In the genomic region with DNA sequence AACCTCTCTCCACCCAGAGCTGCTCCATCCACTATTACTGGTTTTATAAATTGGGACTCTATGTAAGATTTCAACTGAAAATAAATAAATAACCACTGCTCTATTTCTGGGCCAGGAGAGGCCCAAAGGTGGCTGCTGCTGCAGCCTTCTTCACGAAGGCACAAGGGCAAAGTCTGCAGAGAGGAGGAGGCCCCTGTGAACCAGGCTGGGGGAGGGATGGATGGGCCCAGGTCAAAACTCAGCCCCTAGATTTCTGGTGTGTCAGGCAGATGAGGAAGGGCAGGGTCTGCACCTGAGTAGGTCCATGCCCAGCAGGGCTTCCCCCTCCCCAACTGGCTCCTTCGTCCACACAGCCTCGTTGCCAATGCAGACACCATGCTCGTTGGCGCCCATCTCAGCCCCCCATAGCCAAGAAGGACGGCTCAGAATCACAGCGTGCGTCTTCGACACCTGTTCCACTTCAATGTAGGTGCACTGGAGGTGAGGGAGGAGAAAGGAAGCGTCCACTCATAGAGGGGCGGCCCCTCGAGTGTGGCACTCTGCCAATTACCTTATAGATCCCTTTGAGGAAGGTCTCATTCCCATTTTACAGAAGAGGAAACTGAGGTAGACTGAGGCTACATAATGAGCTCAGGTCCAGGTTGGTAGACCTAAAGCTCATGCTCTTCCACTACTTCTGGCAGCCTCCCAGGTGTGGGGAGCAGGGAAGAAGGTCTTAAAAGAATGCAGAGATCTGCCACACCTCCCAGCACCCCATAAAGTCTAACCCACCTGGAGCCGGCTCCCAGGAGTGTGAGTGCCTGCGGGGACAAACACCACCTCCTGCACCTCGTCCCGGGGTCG, we compare ENCODE assay signal across 8 cellular contexts. TPM values are rescaled to one million over a fixed set of nuclear protein-coding genes. Genes with fewer than 3 reads are reported as not detected.
DNase-seq lines count a peak whose midpoint lies in the region; ATAC-seq, FAIRE-seq and TF ChIP-seq lines count a peak whose summit lies in the region.

No MANE protein-coding gene starts in this region.

- intact Hi-C loops in A673 (cut with micrococcal nuclease; ENCODE audit: unreplicated experiment) = loop anchor here (2.0 to 10.0 kb wide), 3 partner anchors 51 to 177 kb away; a partner anchor contains a TSS
- intact Hi-C loops in MCF 10A (cut with micrococcal nuclease) = no loop called here

- CTCF ChIA-PET in A673 (lab: Charles Lee) (no interaction called here), MCF 10A (lab: Yijun Ruan, JAX) (interaction anchor here (0.6 to 18.5 kb wide), 11 partner anchors 9 to 1653 kb away, joined by 3 to 523 read pairs (median 7); a partner anchor contains a TSS)

- no peak for TF ChIP-seq CTCF in A673 (conservative IDR thresholded peaks at IDR 0.05; ENCODE audit: low read depth, low read length)
- TF ChIP-seq CTCF in MCF 10A (IDR thresholded peaks at IDR 0.05; ENCODE audit: unreplicated experiment) = no peak

- peak; percentile 69 for FAIRE-seq in HTR-8/SVneo (lab: Jason Lieb, UNC)

- no peaks in the 10 kb centered on the region for H3K27me3 Mint-ChIP-seq in MCF 10A (ENCODE audit: insufficient read depth, unreplicated experiment)

- H3K9me3 ChIP-seq in A673 (ENCODE audit: low read depth, low read length, poor library complexity, severe bottlenecking) (no peaks in the 10 kb centered on the region), muscle layer of colon (ENCODE audit: low read length) (no peaks in the 10 kb centered on the region)

- peaks cover 7% of the 10 kb centered on the region for H3K4me1 Mint-ChIP-seq in MCF 10A (ENCODE audit: insufficient read depth, unreplicated experiment)

- no peaks in the 10 kb centered on the region for H3K4me1 ChIP-seq in A673 (ENCODE audit: insufficient read depth, low read length, poor library complexity, severe bottlenecking)
- H3K4me1 ChIP-seq in muscle layer of colon (ENCODE audit: insufficient read depth, low read length) = peaks cover 21% of the 10 kb centered on the region

- no peak for DNase-seq in A673 (ENCODE audit: low spot score)
- no peak for DNase-seq in HTR-8/SVneo (ENCODE audit: insufficient read length, low spot score)
- no peak for DNase-seq in MCF 10A (ENCODE audit: unreplicated experiment)
- DNase-seq in H4 (ENCODE audit: low spot score) = no peak
- no peak for DNase-seq in KBM-7

- ATAC-seq in GM21526 (IDR thresholded peaks at IDR 0.05; ENCODE audit: low FRiP score, unreplicated experiment) (no peak), HG03442 (IDR thresholded peaks at IDR 0.05; ENCODE audit: unreplicated experiment) (no peak)

- no TSS peak for BruUV-seq in A673 (replicated peaks; lab: Mats Ljungman, UMichigan)
- BruUV-seq in MCF 10A (replicated peaks; lab: Mats Ljungman, UMichigan) = no TSS peak

- peak overlapping the region; percentile 61 for H3K27ac ChIP-seq in A673 (ENCODE audit: low read depth, low read length, poor library complexity, severe bottlenecking)
- H3K27ac ChIP-seq in muscle layer of colon (ENCODE audit: low read depth, low read length) = peak overlapping the region; percentile 82

- POLR2A ChIA-PET in A673 (lab: Charles Lee; ENCODE audit: low non-redundant PET) = no interaction called here
- POLR2A ChIA-PET in MCF 10A (lab: Yijun Ruan, JAX) = interaction anchor here (0.5 to 8.0 kb wide), 9 partner anchors 9 to 708 kb away, joined by 3 to 178 read pairs (median 4); a partner anchor contains a TSS

- H3K9me3 Mint-ChIP-seq in MCF 10A (ENCODE audit: unreplicated experiment) = no peaks in the 10 kb centered on the region

- H3K27me3 ChIP-seq in A673 (replicated peaks; ENCODE audit: insufficient read depth, low read depth, low read length, poor library complexity) (no peaks in the 10 kb centered on the region), muscle layer of colon (ENCODE audit: control insufficient read depth in 1 of 2, insufficient read depth in 2 of 2, low read length in 2 of 2) (peaks cover 0 to 5% of the 10 kb centered on the region in 2 donors)

- H3K27ac Mint-ChIP-seq in MCF 10A (ENCODE audit: low read depth, unreplicated experiment) = peak overlapping the region; percentile 65

- H3K36me3 ChIP-seq in A673 (ENCODE audit: insufficient read depth, low read length, poor library complexity, severe bottlenecking) = no peaks in the 10 kb centered on the region
- H3K36me3 ChIP-seq in muscle layer of colon (ENCODE audit: insufficient read depth, low read length) = peaks cover 18% of the 10 kb centered on the region

- peak overlapping the region; percentile 49 for H3K9ac ChIP-seq in muscle layer of colon (ENCODE audit: low read length)

- in situ Hi-C loops in KBM-7 (cut with MboI; ENCODE audit: low pct_unique_long_range_greater_than_20kb, low sequenced_read_pairs) = loop anchor here (10.0 to 25.0 kb wide), 2 partner anchors 55 to 122 kb away; a partner anchor contains a TSS

- peak overlapping the region; percentile 81 for H3K4me3 Mint-ChIP-seq in MCF 10A (ENCODE audit: unreplicated experiment)

- H3K36me3 Mint-ChIP-seq in MCF 10A (ENCODE audit: insufficient read depth, unreplicated experiment) = no peaks in the 10 kb centered on the region

- H3K4me3 ChIP-seq in A673 (ENCODE audit: low read depth, low read length, poor library complexity, severe bottlenecking) (peak overlapping the region; percentile 62), muscle layer of colon (ENCODE audit: low read depth in 1 of 2, low read length in 2 of 2) (peak overlapping the region; percentile 59 to 89)

RNA-seq across cellular contexts. Expression of a gene that starts 1.0 kb away (rescaled TPM):
- total RNA-seq in A673 (2021) (6.2 and 11.2 TPM in 2 replicates), MCF 10A (2022) (15.7 and 16.2 TPM in 2 replicates)
- 21.0 and 21.9 TPM in 2 replicates for total RNA-seq in H4 (2014; rRNA removed; shearing (Covaris generic))

RNA-seq across cellular contexts. Expression of a gene that starts 8.7 kb away (rescaled TPM):
- 1.1 and 1.3 TPM in 2 replicates for total RNA-seq in A673 (2021)
- 1.2 and 1.4 TPM in 2 replicates for total RNA-seq in MCF 10A (2022)
- total RNA-seq in H4 (2014; rRNA removed; shearing (Covaris generic)) = 0.27 and 0.35 TPM in 2 replicates

RNA-seq across cellular contexts. Expression of a gene that starts 8.8 kb away (rescaled TPM):
- total RNA-seq in A673 (2021) (30.5 and 42.0 TPM in 2 replicates), MCF 10A (2022) (43.2 and 49.3 TPM in 2 replicates)
- 54.8 and 69.1 TPM in 2 replicates for total RNA-seq in H4 (2014; rRNA removed; shearing (Covaris generic))

RNA-seq across cellular contexts. Expression of a gene that starts 10.8 kb away (rescaled TPM):
- total RNA-seq in A673 (2021) (0.15 and 0.66 TPM in 2 replicates), MCF 10A (2022) (1.2 and 1.5 TPM in 2 replicates)
- 0.14 and 0.21 TPM in 2 replicates for total RNA-seq in H4 (2014; rRNA removed; shearing (Covaris generic))

RNA-seq across cellular contexts. Expression of a gene that starts 18.5 kb away (rescaled TPM):
- total RNA-seq in A673 (2021) (9.1 TPM in 2 replicates), MCF 10A (2022) (4.3 and 4.7 TPM in 2 replicates)
- total RNA-seq in H4 (2014; rRNA removed; shearing (Covaris generic)) = 1.9 and 4.4 TPM in 2 replicates
